In the genomic region with DNA sequence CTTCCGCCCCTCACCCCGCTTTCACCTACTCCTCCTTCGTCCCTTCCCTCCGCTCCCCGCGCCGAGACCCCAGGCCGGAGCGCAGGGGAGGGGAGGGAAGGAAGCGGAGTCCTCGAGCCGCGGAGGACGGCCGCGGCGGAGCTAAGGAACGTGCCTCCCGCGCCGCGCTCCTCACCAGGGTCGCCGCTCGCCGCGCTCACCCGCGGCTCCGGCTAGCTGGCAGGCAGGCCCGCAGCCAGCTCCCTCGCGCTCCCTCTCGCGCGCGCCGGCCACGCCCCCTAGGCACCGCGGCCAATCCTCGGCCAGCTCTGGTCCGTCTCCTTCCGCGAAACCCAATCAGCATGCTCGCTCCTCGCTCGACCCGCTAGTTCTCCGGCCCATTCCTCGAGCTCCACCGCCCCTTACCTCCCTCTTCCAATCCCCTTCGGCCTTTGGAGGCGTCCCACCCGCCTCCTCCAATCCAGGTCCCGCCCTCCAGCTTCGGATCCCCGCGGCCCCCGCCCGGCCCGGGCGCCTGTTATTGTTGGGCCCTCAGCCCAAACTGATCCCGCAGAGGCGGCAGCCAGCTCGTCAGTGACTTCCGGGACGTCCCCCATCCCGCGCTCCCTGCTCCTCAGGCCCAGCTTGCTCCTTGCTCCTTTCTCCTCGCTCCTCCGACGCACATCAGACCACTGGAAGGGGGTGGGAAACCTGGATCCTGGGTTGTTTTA, we compare ENCODE assay signal across 2 cellular contexts.
A peak's percentile ranks its signal among the peaks of the same experiment; 100 is the strongest.
TF ChIP-seq lines count a peak whose summit lies in the region.

DCBLD2 (minus strand) TSS at position 231 of the 710 bp plus-strand sequence. CDS start 369 bp downstream, outside the sequence.

TF ChIP-seq in IMR-90, 13 proteins besides CTCF, POLR2A, EP300 and RAD21 (continued from another document):
- peak; percentile 84 for TF ChIP-seq MAZ (IDR thresholded peaks at IDR 0.05; ENCODE audit: borderline replicate concordance, low read depth, low read length)
- TF ChIP-seq BHLHE40 (IDR thresholded peaks at IDR 0.05; ENCODE audit: low read depth, low read length): peak; percentile 33; the same call in 1 of the 2 replicates
- TF ChIP-seq, protein P1, sequence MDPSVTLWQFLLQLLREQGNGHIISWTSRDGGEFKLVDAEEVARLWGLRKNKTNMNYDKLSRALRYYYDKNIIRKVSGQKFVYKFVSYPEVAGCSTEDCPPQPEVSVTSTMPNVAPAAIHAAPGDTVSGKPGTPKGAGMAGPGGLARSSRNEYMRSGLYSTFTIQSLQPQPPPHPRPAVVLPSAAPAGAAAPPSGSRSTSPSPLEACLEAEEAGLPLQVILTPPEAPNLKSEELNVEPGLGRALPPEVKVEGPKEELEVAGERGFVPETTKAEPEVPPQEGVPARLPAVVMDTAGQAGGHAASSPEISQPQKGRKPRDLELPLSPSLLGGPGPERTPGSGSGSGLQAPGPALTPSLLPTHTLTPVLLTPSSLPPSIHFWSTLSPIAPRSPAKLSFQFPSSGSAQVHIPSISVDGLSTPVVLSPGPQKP (IDR thresholded peaks at IDR 0.05; ENCODE audit: borderline replicate concordance, low read depth, low read length): no peak
- no peak for TF ChIP-seq CEBPB (IDR thresholded peaks at IDR 0.05; ENCODE audit: low read depth, low read length)
- no peak for TF ChIP-seq RCOR1 (IDR thresholded peaks at IDR 0.05; ENCODE audit: insufficient replicate concordance, low read length)
- peak; percentile 66; the same call in 1 of the 2 replicates for TF ChIP-seq MXI1 (IDR thresholded peaks at IDR 0.05; ENCODE audit: borderline replicate concordance, low read depth, low read length)
- 0 out of 2 replicates have a peak, but pooled peaks have one; percentile 18 for TF ChIP-seq CHD1 (IDR thresholded peaks at IDR 0.05; ENCODE audit: low read depth, low read length)
- TF ChIP-seq NFE2L2 (IDR thresholded peaks at IDR 0.05; ENCODE audit: low read depth, low read length): no peak
- TF ChIP-seq, protein P2, sequence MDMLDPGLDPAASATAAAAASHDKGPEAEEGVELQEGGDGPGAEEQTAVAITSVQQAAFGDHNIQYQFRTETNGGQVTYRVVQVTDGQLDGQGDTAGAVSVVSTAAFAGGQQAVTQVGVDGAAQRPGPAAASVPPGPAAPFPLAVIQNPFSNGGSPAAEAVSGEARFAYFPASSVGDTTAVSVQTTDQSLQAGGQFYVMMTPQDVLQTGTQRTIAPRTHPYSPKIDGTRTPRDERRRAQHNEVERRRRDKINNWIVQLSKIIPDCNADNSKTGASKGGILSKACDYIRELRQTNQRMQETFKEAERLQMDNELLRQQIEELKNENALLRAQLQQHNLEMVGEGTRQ (IDR thresholded peaks at IDR 0.05; ENCODE audit: low read depth, low read length): no peak

TF ChIP-seq in PFSK-1, 5 proteins besides CTCF, POLR2A, EP300 and RAD21 (continued from another document):
- TF ChIP-seq POLR2AphosphoS5 (IDR thresholded peaks at IDR 0.05; ENCODE audit: low read depth, low read length) (peak; percentile 60), TAF1 (IDR thresholded peaks at IDR 0.05; ENCODE audit: borderline replicate concordance, insufficient read depth, low read length) (0 out of 2 replicates have a peak, but pooled peaks have one; percentile 18)
TF ChIP-seq in PFSK-1: peak in this region for 3.
